13 cellular contexts compared by ENCODE assay signal in the genomic region with DNA sequence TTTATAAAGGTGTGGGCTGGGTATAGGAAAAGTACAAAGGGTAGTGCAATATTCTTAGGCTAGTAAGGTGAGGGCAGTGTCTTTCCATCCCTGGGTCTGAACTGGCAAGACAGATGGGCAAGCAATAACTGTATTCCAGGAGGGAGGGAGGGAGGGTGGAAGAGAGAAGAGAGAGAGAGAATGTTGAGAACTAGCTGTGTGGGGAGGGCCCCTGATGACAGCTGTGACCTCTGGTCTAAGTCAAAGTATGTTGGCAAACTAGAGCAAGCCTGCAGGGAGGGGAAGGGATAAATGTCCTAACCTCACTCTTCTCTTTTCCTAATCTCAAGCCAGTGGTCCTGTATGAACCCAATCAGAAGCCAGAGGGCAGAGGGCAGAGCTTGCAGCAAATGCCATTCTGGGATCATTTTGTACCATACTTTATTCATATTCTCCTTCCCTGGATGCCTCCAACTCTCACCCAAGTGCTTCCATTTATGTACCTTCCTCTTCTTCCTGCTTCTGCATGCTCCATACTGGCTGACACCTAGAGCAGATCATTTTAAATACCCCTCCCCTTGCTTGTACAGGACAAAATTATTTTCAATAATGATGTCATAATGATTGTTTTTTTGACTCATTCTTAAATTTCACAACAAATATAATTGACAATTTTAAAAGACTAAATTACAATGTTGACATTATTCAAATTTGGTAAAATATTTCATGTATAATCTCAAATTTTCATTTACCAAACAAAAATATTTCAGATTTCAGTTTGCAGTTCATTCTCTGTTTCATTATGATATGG.
"Had no signal": no experiment of that assay in that cellular context is flagged by ENCODE, and none has a peak within 500 bp of the region (broad histone marks: within the 10 kb centered on the region; RNA-seq: fewer than 3 reads in every experiment).

No MANE protein-coding gene starts in this region.

- H3K4me3 ChIP-seq: adrenal gland, pancreas, smooth muscle cell, tibial artery had no signal

- H3K4me1 ChIP-seq: adrenal gland, pancreas, tibial artery had no signal

- H3K4me2 ChIP-seq: smooth muscle cell had no signal

- H3K36me3 ChIP-seq: adrenal gland, pancreas, tibial artery had no signal

- H3K27ac Mint-ChIP-seq: activated T-helper 2 cell treated with anti-CD3 and anti-CD28 coated beads, Interferon-gamma antibody, Interleukin-2, Interleukin-4, amounts not matched to agents 10 μg/mL and 5 μg/mL and 100 μg/mL, durations not matched to agents 14 hours and 24 hours and 36 hours; dendritic cell treated with granulocyte-macrophage colony-stimulating factor and Interleukin-4, amounts not matched to agents 40 ng/mL and 50 ng/mL, for 4 days; endodermal cell had no signal

- ATAC-seq: pancreas had no signal

- H3K27ac ChIP-seq: adrenal gland, pancreas, tibial artery had no signal

- H3K9me3 ChIP-seq: adrenal gland, pancreas, tibial artery had no signal

- H3K9me3 Mint-ChIP-seq: activated T-helper 2 cell treated with anti-CD3 and anti-CD28 coated beads, Interferon-gamma antibody, Interleukin-2, Interleukin-4, amounts not matched to agents 10 μg/mL and 5 μg/mL and 100 μg/mL, durations not matched to agents 14 hours and 24 hours and 36 hours; dendritic cell treated with granulocyte-macrophage colony-stimulating factor and Interleukin-4, amounts not matched to agents 40 ng/mL and 50 ng/mL, for 4 days; endodermal cell had no signal

- DNase-seq: activated CD4-positive, alpha-beta T cell treated with anti-CD3 and anti-CD28 coated beads, Interleukin-2, amount 50 U/mL, for 1 hour; activated naive CD4-positive, alpha-beta T cell treated with anti-CD3 and anti-CD28 coated beads, Interleukin-2, amount 50 U/mL, for 16 hours; activated T-cell treated with anti-CD3 and anti-CD28 coated beads for 4 hours; adrenal gland; endodermal cell; pancreas; retina; T-helper 2 cell; tibial artery had no signal

- H3K4me1 Mint-ChIP-seq: central memory CD8-positive, alpha-beta T cell had no signal

- H3K4me3 Mint-ChIP-seq: central memory CD8-positive, alpha-beta T cell; dendritic cell treated with granulocyte-macrophage colony-stimulating factor and Interleukin-4, amounts not matched to agents 40 ng/mL and 50 ng/mL, for 4 days; endodermal cell had no signal

- H3K27me3 Mint-ChIP-seq: central memory CD8-positive, alpha-beta T cell; dendritic cell treated with granulocyte-macrophage colony-stimulating factor and Interleukin-4, amounts not matched to agents 40 ng/mL and 50 ng/mL, for 4 days had no signal

- H3K27me3 ChIP-seq: adrenal gland, pancreas, tibial artery had no signal
